11 cellular contexts compared by ENCODE assay signal in the genomic region with DNA sequence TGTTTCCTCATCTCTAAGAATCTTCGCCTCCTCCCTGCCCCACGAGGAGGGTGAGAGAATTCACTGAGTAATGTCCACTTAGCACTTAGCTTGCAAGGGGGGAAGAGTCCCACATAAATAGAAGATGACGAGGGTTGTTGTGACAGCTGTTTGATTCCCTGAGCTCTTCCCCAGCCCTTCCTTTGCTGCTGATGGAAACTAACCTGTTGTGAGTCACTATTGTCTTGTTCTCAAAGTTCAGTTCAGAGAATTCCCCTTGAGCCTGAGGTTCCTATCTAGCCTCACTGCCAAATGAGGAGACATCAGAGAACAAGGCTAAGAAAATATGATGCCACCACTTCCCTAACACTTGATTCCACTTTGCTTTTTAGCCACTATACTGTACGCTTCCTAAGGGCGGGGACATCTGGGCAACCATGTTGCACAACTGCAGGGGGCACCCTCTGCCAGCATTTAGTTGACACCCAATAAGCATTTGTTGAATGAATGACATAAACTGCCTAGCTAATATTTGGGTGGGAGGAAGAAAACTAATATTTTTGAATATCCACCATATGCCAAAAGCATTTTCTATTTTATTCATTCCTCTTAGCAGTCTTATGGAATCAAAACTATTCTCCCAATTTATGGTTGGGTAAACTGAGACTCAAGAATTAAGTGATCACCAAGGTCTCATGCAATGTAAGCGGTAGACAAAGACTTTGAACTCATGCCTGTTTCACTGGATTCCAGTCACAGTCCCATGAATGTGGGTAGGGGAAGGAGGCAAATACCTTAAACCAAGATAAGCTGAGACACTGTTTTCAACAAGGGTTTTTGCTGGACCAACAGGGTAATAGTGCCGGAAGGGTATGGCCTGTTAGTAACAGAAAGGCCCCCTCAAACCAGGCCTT.
DNase-seq lines count a peak whose midpoint lies in the region; ATAC-seq and TF ChIP-seq lines count a peak whose summit lies in the region.
"Had no signal": no experiment of that assay in that cellular context is flagged by ENCODE, and none has a peak within 500 bp of the region (broad histone marks: within the 10 kb centered on the region; RNA-seq: fewer than 3 reads in every experiment).

No MANE protein-coding gene starts in this region.

- H3K27ac ChIP-seq in right atrium auricular region = no peak overlapping the region
- no peak overlapping the region for H3K27ac ChIP-seq in hepatocyte
- H3K27ac ChIP-seq: ovary had no signal

- no peaks in the 10 kb centered on the region for H3K27me3 Mint-ChIP-seq in activated T-helper 17 cell treated with anti-CD3 and anti-CD28 coated beads, Interleukin-2, amount 50 U/mL, for 72 hours
- H3K27me3 Mint-ChIP-seq in stimulated activated naive CD8-positive, alpha-beta T cell treated with anti-CD3 and anti-CD28 coated beads, Interleukin-15, amount 100 ng/mL, for 72 hours = no peaks in the 10 kb centered on the region

- H3K36me3 Mint-ChIP-seq in activated T-helper 17 cell treated with anti-CD3 and anti-CD28 coated beads, Interleukin-2, amount 50 U/mL, for 72 hours (ENCODE audit: low read depth) = no peaks in the 10 kb centered on the region
- H3K36me3 Mint-ChIP-seq: CD8-positive, alpha-beta T cell had no signal

- peaks cover 0 to 6% of the 10 kb centered on the region in 2 donors for H3K9me3 ChIP-seq in right atrium auricular region
- no peaks in the 10 kb centered on the region for H3K9me3 ChIP-seq in hepatocyte (ENCODE audit: low read depth)
- H3K9me3 ChIP-seq: ovary had no signal

- H3K36me3 ChIP-seq in right atrium auricular region = no peaks in the 10 kb centered on the region
- no peaks in the 10 kb centered on the region for H3K36me3 ChIP-seq in hepatocyte (replicated peaks; ENCODE audit: insufficient read depth, low read depth)
- H3K36me3 ChIP-seq: ovary had no signal

- peak overlapping the region; percentile 60 for H3K27ac Mint-ChIP-seq in activated T-helper 17 cell treated with anti-CD3 and anti-CD28 coated beads, Interleukin-2, amount 50 U/mL, for 72 hours
- no peak overlapping the region for H3K27ac Mint-ChIP-seq in stimulated activated naive CD8-positive, alpha-beta T cell treated with anti-CD3 and anti-CD28 coated beads, Interleukin-15, amount 100 ng/mL, for 72 hours
- H3K27ac Mint-ChIP-seq: CD8-positive, alpha-beta T cell had no signal

- intact Hi-C loops in cardiac septum (cut with DNase I) = no loop called here

- no peaks in the 10 kb centered on the region for H3K79me2 ChIP-seq in hepatocyte

- H3K4me3 ChIP-seq in right atrium auricular region (no peak overlapping the region), foreskin fibroblast (ENCODE audit: low read depth in 1 of 2, low read length in 2 of 2) (no peak overlapping the region), hepatocyte (no peak overlapping the region)
- H3K4me3 ChIP-seq: ovary had no signal

- H3K4me1 ChIP-seq in right atrium auricular region = peaks cover 0 to 3% of the 10 kb centered on the region in 2 donors
- no peaks in the 10 kb centered on the region for H3K4me1 ChIP-seq in hepatocyte (ENCODE audit: insufficient read depth)

- no peaks in the 10 kb centered on the region for H3K9me2 ChIP-seq in hepatocyte (replicated peaks; ENCODE audit: insufficient read depth)

- H3K9me3 Mint-ChIP-seq in activated T-helper 17 cell treated with anti-CD3 and anti-CD28 coated beads, Interleukin-2, amount 50 U/mL, for 72 hours = peaks cover 4% of the 10 kb centered on the region
- no peaks in the 10 kb centered on the region for H3K9me3 Mint-ChIP-seq in stimulated activated naive CD8-positive, alpha-beta T cell treated with anti-CD3 and anti-CD28 coated beads, Interleukin-15, amount 100 ng/mL, for 72 hours

- DNase-seq in cardiac septum (ENCODE audit: low spot score) (peak; percentile 50), right atrium auricular region (ENCODE audit: low spot score) (no peak), foreskin fibroblast (peak; percentile 25 to 38), NOMO-1 (lab: John Stamatoyannopoulos, UW; ENCODE audit: unreplicated experiment in 2 of 2) (no peak), hepatocyte (ENCODE audit: low spot score) (no peak)
- DNase-seq in stimulated activated naive CD8-positive, alpha-beta T cell treated with anti-CD3 and anti-CD28 coated beads, Interleukin-15, amount 100 ng/mL, for 72 hours = no peak
- no peak for DNase-seq in activated CD8-positive, alpha-beta memory T cell treated with anti-CD3 and anti-CD28 coated beads, Interleukin-2, amount 50 U/mL, for 4 hours
- DNase-seq: CD8-positive, alpha-beta T cell; NCI-H524 treated with DMSO at 0.1 percent for 48 hours; ovary had no signal

- H2AFZ ChIP-seq in hepatocyte = no peak overlapping the region

- H3K4me1 Mint-ChIP-seq in activated T-helper 17 cell treated with anti-CD3 and anti-CD28 coated beads, Interleukin-2, amount 50 U/mL, for 72 hours = peaks cover 61% of the 10 kb centered on the region
- peaks cover 70% of the 10 kb centered on the region for H3K4me1 Mint-ChIP-seq in stimulated activated naive CD8-positive, alpha-beta T cell treated with anti-CD3 and anti-CD28 coated beads, Interleukin-15, amount 100 ng/mL, for 72 hours

- peak; percentile 73 for ATAC-seq in activated T-helper 17 cell treated with anti-CD3 and anti-CD28 coated beads, Interleukin-2, amount 50 U/mL, for 72 hours (replicated peaks)
- peak; percentile 67 for ATAC-seq in stimulated activated naive CD8-positive, alpha-beta T cell treated with anti-CD3 and anti-CD28 coated beads, Interleukin-15, amount 100 ng/mL, for 72 hours
- ATAC-seq: CD8-positive, alpha-beta T cell had no signal

- H4K20me1 ChIP-seq in hepatocyte (ENCODE audit: insufficient read depth, poor library complexity, severe bottlenecking) = no peaks in the 10 kb centered on the region

- no peak for TF ChIP-seq CTCF in right atrium auricular region (IDR thresholded peaks at IDR 0.05)
- TF ChIP-seq CTCF in foreskin fibroblast (IDR thresholded peaks at IDR 0.05; ENCODE audit: low read depth, low read length) = no peak
- TF ChIP-seq CTCF in hepatocyte (IDR thresholded peaks at IDR 0.05; ENCODE audit: poor library complexity) = no peak

- H3K4me3 Mint-ChIP-seq in activated T-helper 17 cell treated with anti-CD3 and anti-CD28 coated beads, Interleukin-2, amount 50 U/mL, for 72 hours = peak overlapping the region; percentile 26
- H3K4me3 Mint-ChIP-seq in stimulated activated naive CD8-positive, alpha-beta T cell treated with anti-CD3 and anti-CD28 coated beads, Interleukin-15, amount 100 ng/mL, for 72 hours = no peak overlapping the region
- H3K4me3 Mint-ChIP-seq: CD8-positive, alpha-beta T cell had no signal

- WGBS in hepatocyte (ENCODE audit: low lambda C conversion rate, missing lambda C conversion rate) = 89% methylated on average over 7 of the region's 7 CpGs

- H3K27me3 ChIP-seq in right atrium auricular region (no peaks in the 10 kb centered on the region), hepatocyte (no peaks in the 10 kb centered on the region)
- H3K27me3 ChIP-seq: ovary had no signal

- H3K4me2 ChIP-seq in hepatocyte = no peak overlapping the region

Comparison
In these comparisons a context has a peak if more than half of its experiments do, and no peak if none do; other contexts are left out.
1. DNase-seq: peak in cardiac septum (single experiment) and foreskin fibroblast (2 of 2); none in right atrium auricular region (single experiment), stimulated activated naive CD8-positive, alpha-beta T cell treated with anti-CD3 and anti-CD28 coated beads, Interleukin-15, amount 100 ng/mL, for 72 hours (0 of 2), NOMO-1 (0 of 2), hepatocyte (single experiment) and activated CD8-positive, alpha-beta memory T cell treated with anti-CD3 and anti-CD28 coated beads, Interleukin-2, amount 50 U/mL, for 4 hours (single experiment).